In the genomic region with DNA sequence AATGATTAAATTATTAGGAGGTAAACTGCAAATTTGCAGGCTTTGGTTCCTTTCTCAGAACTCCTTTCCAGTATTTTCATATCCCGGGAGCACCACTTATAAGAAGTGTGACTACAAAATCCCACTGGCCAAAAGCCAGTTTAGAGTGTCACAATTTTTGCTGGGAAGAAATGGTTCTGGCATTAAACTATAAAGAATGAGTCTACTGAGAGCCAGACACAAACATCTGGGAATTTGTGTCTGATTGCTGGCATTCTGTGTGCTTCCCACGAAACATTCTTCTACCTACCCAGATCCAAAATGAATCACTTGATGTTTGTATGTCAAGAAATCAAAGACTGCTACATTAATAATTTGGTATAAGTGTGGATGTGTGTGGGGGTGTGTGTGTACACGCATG, we compare ENCODE assay signal across 14 cellular contexts.
DNase-seq lines count a peak whose midpoint lies in the region; ATAC-seq and TF ChIP-seq lines count a peak whose summit lies in the region.
"Had no signal": no experiment of that assay in that cellular context is flagged by ENCODE, and none has a peak within 500 bp of the region (broad histone marks: within the 10 kb centered on the region; RNA-seq: fewer than 3 reads in every experiment).

No MANE protein-coding gene starts in this region.

- DNase-seq in LHCN-M2 (ENCODE audit: low read depth) (peak; percentile 80), esophagus squamous epithelium (lab: John Stamatoyannopoulos, UW) (no peak), aorta (no peak), NCI-H1048 (lab: John Stamatoyannopoulos, UW) (no peak)
- no peak for DNase-seq in activated CD4-positive, alpha-beta T cell treated with anti-CD3 and anti-CD28 coated beads for 48 hours
- DNase-seq: activated B cell treated with CpG ODN at 0.5 μM for 24 hours; CD8-positive, alpha-beta memory T cell; colonic mucosa; NCI-H510A; stimulated activated CD4-positive, alpha-beta T cell treated with anti-CD3 and anti-CD28 coated beads, Interleukin-15, amount 100 ng/mL, for 24 hours; SW 1271 had no signal

- H3K27ac ChIP-seq in esophagus squamous epithelium (peak overlapping the region in 3 of 4 donors; percentile 60 to 77 (median 71)), muscle layer of duodenum (ENCODE audit: low read length) (peak overlapping the region; percentile 3), aorta (ENCODE audit: low read depth in 1 of 2, low read length in 2 of 2) (peak overlapping the region in 1 of 2 donors; percentile 14)
- H3K27ac ChIP-seq: colonic mucosa had no signal

- H3K27me3 ChIP-seq in esophagus squamous epithelium = no peaks in the 10 kb centered on the region
- H3K27me3 ChIP-seq in muscle layer of duodenum (ENCODE audit: low read depth, low read length) = no peaks in the 10 kb centered on the region
- no peaks in the 10 kb centered on the region for H3K27me3 ChIP-seq in aorta (ENCODE audit: control insufficient read depth in 1 of 2, insufficient read depth in 2 of 2, low read length in 1 of 2)
- H3K27me3 ChIP-seq: colonic mucosa, ovary had no signal

- H3K36me3 ChIP-seq in esophagus squamous epithelium (peaks cover 0 to 4% (median 0%) of the 10 kb centered on the region in 3 donors), muscle layer of duodenum (ENCODE audit: control insufficient read depth in 1 of 2, insufficient read depth in 2 of 2, low read length in 2 of 2) (peaks cover 4 to 66% of the 10 kb centered on the region in 2 donors), aorta (ENCODE audit: control insufficient read depth in 1 of 2, insufficient read depth in 2 of 2, low read length in 1 of 2) (peaks cover 0 to 2% of the 10 kb centered on the region in 2 donors)
- H3K36me3 ChIP-seq: colonic mucosa, ovary had no signal

- no peak for TF ChIP-seq POLR2A in esophagus squamous epithelium (IDR thresholded peaks at IDR 0.05)

- peaks cover 7 to 46% (median 26%) of the 10 kb centered on the region in 3 donors for H3K4me1 ChIP-seq in esophagus squamous epithelium
- H3K4me1 ChIP-seq in muscle layer of duodenum (ENCODE audit: control insufficient read depth in 1 of 2, insufficient read depth in 2 of 2, low read length in 2 of 2) = peaks cover 0 to 2% of the 10 kb centered on the region in 2 donors
- H3K4me1 ChIP-seq in aorta (ENCODE audit: control insufficient read depth in 1 of 2, insufficient read depth in 2 of 2, low read length in 2 of 2) = peaks cover 9 to 12% of the 10 kb centered on the region in 2 donors
- H3K4me1 ChIP-seq: colonic mucosa had no signal

- no peak for TF ChIP-seq CTCF in esophagus squamous epithelium (IDR thresholded peaks at IDR 0.05)

- 62 to 63% methylated on average over 3 of the region's 3 CpGs for WGBS in esophagus squamous epithelium, 2 donors
- WGBS in aorta, 2 donors = 15% methylated on average over 3 of the region's 3 CpGs

- intact Hi-C loops in esophagus squamous epithelium (cut with DNase I) (no loop called here), aorta (cut with DNase I) (loop anchor here (5.0 to 10.0 kb wide), 3 partner anchors 57 to 189 kb away; no protein-coding TSS in a partner anchor)

- ATAC-seq in aorta (ENCODE audit: low FRiP score) (peak; percentile 49), HG03469 (IDR thresholded peaks at IDR 0.05; ENCODE audit: unreplicated experiment) (no peak)

- H3K9me3 ChIP-seq in esophagus squamous epithelium = no peaks in the 10 kb centered on the region
- no peaks in the 10 kb centered on the region for H3K9me3 ChIP-seq in muscle layer of duodenum (ENCODE audit: control insufficient read depth in 1 of 2, low read length in 2 of 2)
- no peaks in the 10 kb centered on the region for H3K9me3 ChIP-seq in aorta (ENCODE audit: control insufficient read depth, low read length)
- H3K9me3 ChIP-seq: colonic mucosa, ovary had no signal

- H3K4me3 ChIP-seq in esophagus squamous epithelium (no peak overlapping the region), muscle layer of duodenum (ENCODE audit: low read depth in 1 of 2, low read length in 2 of 2) (no peak overlapping the region), aorta (ENCODE audit: low read length in 2 of 2) (no peak overlapping the region)
- H3K4me3 ChIP-seq: colonic mucosa, ovary had no signal
